ENCODE assay signal across 1 cellular context in the genomic region with DNA sequence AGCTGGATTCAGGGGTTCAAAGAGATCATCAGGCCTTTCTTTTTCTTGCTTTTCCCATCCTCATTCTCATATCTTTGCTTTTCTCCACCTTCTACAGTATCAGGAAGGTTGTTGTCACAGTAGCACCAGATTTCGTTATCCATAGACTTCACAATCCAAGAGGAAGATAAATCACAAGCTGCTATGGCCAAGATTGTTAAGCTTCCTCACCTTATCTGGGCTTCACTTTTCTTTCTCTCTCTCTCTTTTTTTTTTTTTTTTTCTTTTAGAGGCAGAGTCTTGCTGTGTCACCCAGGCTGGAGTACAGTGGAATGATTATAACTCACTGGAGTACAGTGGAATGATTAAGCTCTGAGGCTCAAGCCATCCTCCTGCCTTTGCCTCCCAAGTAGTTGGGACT.
TF ChIP-seq lines count a peak whose summit lies in the region.

No MANE protein-coding gene starts in this region.

TF ChIP-seq in K562, 482 proteins besides CTCF, POLR2A, EP300 and RAD21 (continued from another document and continues in another):
- TF ChIP-seq BCOR (IDR thresholded peaks at IDR 0.05) (peak; percentile 63; the same call in 1 of the 2 replicates), NFE2 (IDR thresholded peaks at IDR 0.05; ENCODE audit: low read depth) (peak; percentile 70), ZNF134 (CRISPR knock-in tag; conservative IDR thresholded peaks at IDR 0.05) (no peak), ELF4 (CRISPR knock-in tag; IDR thresholded peaks at IDR 0.05) (peak; percentile 71; the same call in 1 of the 2 replicates), RBM25 (IDR thresholded peaks at IDR 0.05; ENCODE audit: low read depth, low read length, severe bottlenecking) (no peak), MAFF (IDR thresholded peaks at IDR 0.05; ENCODE audit: low read length) (no peak), MAFK (IDR thresholded peaks at IDR 0.05; ENCODE audit: low read length) (peak; percentile 5; the same call in 1 of the 2 replicates), TOE1 (IDR thresholded peaks at IDR 0.05; ENCODE audit: borderline replicate concordance) (0 out of 2 replicates have a peak, but pooled peaks have one; percentile 54), TOE1 (CRISPR knock-in tag; IDR thresholded peaks at IDR 0.05; ENCODE audit: borderline replicate concordance, low read depth) (no peak), MEF2D (tag; conservative IDR thresholded peaks at IDR 0.05; ENCODE audit: low read depth) (0 out of 2 replicates have a peak, but pooled peaks have one; percentile 41), PYGO2 (tag; IDR thresholded peaks at IDR 0.05) (peak; percentile 76; the same call in 1 of the 2 replicates), KHSRP (IDR thresholded peaks at IDR 0.05) (peak; percentile 64), PHB2 (IDR thresholded peaks at IDR 0.05; ENCODE audit: low read depth) (peak; percentile 92), FOS (IDR thresholded peaks at IDR 0.05; ENCODE audit: extremely low read depth, insufficient read length) (no peak), EHMT2 (IDR thresholded peaks at IDR 0.05) (0 out of 2 replicates have a peak, but pooled peaks have one; percentile 29), RCOR1 (IDR thresholded peaks at IDR 0.05; ENCODE audit: borderline replicate concordance in 1 of 2, low read depth in 2 of 2, low read length in 2 of 2) (peak; percentile 96 to 99), MBD2 (IDR thresholded peaks at IDR 0.05; ENCODE audit: borderline replicate concordance, low read depth) (0 out of 2 replicates have a peak, but pooled peaks have one; percentile 25), NCOR1 (IDR thresholded peaks at IDR 0.05) (peak; percentile 95), ZNF175 (CRISPR knock-in tag; IDR thresholded peaks at IDR 0.05; ENCODE audit: low read depth) (peak; percentile 52; the same call in 1 of the 2 replicates), CXXC5 (CRISPR knock-in tag; IDR thresholded peaks at IDR 0.05) (peak; percentile 45; the same call in 1 of the 2 replicates), CBFA2T2 (conservative IDR thresholded peaks at IDR 0.05) (peak; percentile 97), CREB1 (IDR thresholded peaks at IDR 0.05) (no peak; the same call in 1 of the 2 replicates), CREB1 (CRISPR knock-in tag; IDR thresholded peaks at IDR 0.05) (no peak), FOXA3 (CRISPR knock-in tag; conservative IDR thresholded peaks at IDR 0.05 in 1 of 2, IDR thresholded peaks at IDR 0.05 in 1 of 2) (peak in 1 of 2 experiments; percentile 84; a peak in 2 of 4 replicates), SMARCA4 (IDR thresholded peaks at IDR 0.05) (peak; percentile 97), ZNF316 (IDR thresholded peaks at IDR 0.05) (peak; percentile 41; the same call in 1 of the 2 replicates), PHB (CRISPR knock-in tag; IDR thresholded peaks at IDR 0.05) (no peak), FOXA1 (IDR thresholded peaks at IDR 0.05; ENCODE audit: borderline replicate concordance) (peak; percentile 65), HDAC1 (IDR thresholded peaks at IDR 0.05) (peak; percentile 96 to 99)
- TF ChIP-seq, protein P1, sequence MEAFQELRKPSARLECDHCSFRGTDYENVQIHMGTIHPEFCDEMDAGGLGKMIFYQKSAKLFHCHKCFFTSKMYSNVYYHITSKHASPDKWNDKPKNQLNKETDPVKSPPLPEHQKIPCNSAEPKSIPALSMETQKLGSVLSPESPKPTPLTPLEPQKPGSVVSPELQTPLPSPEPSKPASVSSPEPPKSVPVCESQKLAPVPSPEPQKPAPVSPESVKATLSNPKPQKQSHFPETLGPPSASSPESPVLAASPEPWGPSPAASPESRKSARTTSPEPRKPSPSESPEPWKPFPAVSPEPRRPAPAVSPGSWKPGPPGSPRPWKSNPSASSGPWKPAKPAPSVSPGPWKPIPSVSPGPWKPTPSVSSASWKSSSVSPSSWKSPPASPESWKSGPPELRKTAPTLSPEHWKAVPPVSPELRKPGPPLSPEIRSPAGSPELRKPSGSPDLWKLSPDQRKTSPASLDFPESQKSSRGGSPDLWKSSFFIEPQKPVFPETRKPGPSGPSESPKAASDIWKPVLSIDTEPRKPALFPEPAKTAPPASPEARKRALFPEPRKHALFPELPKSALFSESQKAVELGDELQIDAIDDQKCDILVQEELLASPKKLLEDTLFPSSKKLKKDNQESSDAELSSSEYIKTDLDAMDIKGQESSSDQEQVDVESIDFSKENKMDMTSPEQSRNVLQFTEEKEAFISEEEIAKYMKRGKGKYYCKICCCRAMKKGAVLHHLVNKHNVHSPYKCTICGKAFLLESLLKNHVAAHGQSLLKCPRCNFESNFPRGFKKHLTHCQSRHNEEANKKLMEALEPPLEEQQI (IDR thresholded peaks at IDR 0.05), result 0 out of 2 replicates have a peak, but pooled peaks have one; percentile 45
- TF ChIP-seq, protein P2, sequence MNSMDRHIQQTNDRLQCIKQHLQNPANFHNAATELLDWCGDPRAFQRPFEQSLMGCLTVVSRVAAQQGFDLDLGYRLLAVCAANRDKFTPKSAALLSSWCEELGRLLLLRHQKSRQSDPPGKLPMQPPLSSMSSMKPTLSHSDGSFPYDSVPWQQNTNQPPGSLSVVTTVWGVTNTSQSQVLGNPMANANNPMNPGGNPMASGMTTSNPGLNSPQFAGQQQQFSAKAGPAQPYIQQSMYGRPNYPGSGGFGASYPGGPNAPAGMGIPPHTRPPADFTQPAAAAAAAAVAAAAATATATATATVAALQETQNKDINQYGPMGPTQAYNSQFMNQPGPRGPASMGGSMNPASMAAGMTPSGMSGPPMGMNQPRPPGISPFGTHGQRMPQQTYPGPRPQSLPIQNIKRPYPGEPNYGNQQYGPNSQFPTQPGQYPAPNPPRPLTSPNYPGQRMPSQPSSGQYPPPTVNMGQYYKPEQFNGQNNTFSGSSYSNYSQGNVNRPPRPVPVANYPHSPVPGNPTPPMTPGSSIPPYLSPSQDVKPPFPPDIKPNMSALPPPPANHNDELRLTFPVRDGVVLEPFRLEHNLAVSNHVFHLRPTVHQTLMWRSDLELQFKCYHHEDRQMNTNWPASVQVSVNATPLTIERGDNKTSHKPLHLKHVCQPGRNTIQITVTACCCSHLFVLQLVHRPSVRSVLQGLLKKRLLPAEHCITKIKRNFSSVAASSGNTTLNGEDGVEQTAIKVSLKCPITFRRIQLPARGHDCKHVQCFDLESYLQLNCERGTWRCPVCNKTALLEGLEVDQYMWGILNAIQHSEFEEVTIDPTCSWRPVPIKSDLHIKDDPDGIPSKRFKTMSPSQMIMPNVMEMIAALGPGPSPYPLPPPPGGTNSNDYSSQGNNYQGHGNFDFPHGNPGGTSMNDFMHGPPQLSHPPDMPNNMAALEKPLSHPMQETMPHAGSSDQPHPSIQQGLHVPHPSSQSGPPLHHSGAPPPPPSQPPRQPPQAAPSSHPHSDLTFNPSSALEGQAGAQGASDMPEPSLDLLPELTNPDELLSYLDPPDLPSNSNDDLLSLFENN (IDR thresholded peaks at IDR 0.05; ENCODE audit: low read depth in 2 of 2, low read length in 2 of 2), result peak in 1 of 2 experiments; percentile 76; a peak in 1 of 4 replicates
- TF ChIP-seq, protein P3, sequence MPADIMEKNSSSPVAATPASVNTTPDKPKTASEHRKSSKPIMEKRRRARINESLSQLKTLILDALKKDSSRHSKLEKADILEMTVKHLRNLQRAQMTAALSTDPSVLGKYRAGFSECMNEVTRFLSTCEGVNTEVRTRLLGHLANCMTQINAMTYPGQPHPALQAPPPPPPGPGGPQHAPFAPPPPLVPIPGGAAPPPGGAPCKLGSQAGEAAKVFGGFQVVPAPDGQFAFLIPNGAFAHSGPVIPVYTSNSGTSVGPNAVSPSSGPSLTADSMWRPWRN (IDR thresholded peaks at IDR 0.05; ENCODE audit: low read depth), result 0 out of 2 replicates have a peak, but pooled peaks have one; percentile 45
- TF ChIP-seq, protein P4, sequence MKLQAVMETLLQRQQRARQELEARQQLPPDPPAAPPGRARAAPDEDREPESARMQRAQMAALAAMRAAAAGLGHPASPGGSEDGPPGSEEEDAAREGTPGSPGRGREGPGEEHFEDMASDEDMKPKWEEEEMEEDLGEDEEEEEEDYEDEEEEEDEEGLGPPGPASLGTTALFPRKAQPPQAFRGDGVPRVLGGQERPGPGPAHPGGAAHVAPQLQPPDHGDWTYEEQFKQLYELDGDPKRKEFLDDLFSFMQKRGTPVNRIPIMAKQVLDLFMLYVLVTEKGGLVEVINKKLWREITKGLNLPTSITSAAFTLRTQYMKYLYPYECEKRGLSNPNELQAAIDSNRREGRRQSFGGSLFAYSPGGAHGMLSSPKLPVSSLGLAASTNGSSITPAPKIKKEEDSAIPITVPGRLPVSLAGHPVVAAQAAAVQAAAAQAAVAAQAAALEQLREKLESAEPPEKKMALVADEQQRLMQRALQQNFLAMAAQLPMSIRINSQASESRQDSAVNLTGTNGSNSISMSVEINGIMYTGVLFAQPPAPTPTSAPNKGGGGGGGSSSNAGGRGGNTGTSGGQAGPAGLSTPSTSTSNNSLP (IDR thresholded peaks at IDR 0.05; ENCODE audit: borderline replicate concordance, low read depth, low read length), result peak; percentile 69; the same call in 1 of the 2 replicates
- TF ChIP-seq, protein P5, sequence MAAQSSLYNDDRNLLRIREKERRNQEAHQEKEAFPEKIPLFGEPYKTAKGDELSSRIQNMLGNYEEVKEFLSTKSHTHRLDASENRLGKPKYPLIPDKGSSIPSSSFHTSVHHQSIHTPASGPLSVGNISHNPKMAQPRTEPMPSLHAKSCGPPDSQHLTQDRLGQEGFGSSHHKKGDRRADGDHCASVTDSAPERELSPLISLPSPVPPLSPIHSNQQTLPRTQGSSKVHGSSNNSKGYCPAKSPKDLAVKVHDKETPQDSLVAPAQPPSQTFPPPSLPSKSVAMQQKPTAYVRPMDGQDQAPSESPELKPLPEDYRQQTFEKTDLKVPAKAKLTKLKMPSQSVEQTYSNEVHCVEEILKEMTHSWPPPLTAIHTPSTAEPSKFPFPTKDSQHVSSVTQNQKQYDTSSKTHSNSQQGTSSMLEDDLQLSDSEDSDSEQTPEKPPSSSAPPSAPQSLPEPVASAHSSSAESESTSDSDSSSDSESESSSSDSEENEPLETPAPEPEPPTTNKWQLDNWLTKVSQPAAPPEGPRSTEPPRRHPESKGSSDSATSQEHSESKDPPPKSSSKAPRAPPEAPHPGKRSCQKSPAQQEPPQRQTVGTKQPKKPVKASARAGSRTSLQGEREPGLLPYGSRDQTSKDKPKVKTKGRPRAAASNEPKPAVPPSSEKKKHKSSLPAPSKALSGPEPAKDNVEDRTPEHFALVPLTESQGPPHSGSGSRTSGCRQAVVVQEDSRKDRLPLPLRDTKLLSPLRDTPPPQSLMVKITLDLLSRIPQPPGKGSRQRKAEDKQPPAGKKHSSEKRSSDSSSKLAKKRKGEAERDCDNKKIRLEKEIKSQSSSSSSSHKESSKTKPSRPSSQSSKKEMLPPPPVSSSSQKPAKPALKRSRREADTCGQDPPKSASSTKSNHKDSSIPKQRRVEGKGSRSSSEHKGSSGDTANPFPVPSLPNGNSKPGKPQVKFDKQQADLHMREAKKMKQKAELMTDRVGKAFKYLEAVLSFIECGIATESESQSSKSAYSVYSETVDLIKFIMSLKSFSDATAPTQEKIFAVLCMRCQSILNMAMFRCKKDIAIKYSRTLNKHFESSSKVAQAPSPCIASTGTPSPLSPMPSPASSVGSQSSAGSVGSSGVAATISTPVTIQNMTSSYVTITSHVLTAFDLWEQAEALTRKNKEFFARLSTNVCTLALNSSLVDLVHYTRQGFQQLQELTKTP (IDR thresholded peaks at IDR 0.05; ENCODE audit: low read depth in 1 of 2, partially characterized antibody in 2 of 2), result peak in 1 of 2 experiments; percentile 44
- TF ChIP-seq, protein P6, sequence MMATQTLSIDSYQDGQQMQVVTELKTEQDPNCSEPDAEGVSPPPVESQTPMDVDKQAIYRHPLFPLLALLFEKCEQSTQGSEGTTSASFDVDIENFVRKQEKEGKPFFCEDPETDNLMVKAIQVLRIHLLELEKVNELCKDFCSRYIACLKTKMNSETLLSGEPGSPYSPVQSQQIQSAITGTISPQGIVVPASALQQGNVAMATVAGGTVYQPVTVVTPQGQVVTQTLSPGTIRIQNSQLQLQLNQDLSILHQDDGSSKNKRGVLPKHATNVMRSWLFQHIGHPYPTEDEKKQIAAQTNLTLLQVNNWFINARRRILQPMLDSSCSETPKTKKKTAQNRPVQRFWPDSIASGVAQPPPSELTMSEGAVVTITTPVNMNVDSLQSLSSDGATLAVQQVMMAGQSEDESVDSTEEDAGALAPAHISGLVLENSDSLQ (IDR thresholded peaks at IDR 0.05), result peak; percentile 68
- TF ChIP-seq, protein P7, sequence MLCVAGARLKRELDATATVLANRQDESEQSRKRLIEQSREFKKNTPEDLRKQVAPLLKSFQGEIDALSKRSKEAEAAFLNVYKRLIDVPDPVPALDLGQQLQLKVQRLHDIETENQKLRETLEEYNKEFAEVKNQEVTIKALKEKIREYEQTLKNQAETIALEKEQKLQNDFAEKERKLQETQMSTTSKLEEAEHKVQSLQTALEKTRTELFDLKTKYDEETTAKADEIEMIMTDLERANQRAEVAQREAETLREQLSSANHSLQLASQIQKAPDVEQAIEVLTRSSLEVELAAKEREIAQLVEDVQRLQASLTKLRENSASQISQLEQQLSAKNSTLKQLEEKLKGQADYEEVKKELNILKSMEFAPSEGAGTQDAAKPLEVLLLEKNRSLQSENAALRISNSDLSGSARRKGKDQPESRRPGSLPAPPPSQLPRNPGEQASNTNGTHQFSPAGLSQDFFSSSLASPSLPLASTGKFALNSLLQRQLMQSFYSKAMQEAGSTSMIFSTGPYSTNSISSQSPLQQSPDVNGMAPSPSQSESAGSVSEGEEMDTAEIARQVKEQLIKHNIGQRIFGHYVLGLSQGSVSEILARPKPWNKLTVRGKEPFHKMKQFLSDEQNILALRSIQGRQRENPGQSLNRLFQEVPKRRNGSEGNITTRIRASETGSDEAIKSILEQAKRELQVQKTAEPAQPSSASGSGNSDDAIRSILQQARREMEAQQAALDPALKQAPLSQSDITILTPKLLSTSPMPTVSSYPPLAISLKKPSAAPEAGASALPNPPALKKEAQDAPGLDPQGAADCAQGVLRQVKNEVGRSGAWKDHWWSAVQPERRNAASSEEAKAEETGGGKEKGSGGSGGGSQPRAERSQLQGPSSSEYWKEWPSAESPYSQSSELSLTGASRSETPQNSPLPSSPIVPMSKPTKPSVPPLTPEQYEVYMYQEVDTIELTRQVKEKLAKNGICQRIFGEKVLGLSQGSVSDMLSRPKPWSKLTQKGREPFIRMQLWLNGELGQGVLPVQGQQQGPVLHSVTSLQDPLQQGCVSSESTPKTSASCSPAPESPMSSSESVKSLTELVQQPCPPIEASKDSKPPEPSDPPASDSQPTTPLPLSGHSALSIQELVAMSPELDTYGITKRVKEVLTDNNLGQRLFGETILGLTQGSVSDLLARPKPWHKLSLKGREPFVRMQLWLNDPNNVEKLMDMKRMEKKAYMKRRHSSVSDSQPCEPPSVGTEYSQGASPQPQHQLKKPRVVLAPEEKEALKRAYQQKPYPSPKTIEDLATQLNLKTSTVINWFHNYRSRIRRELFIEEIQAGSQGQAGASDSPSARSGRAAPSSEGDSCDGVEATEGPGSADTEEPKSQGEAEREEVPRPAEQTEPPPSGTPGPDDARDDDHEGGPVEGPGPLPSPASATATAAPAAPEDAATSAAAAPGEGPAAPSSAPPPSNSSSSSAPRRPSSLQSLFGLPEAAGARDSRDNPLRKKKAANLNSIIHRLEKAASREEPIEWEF (CRISPR knock-in tag; IDR thresholded peaks at IDR 0.05), result no peak
- TF ChIP-seq, protein P8, sequence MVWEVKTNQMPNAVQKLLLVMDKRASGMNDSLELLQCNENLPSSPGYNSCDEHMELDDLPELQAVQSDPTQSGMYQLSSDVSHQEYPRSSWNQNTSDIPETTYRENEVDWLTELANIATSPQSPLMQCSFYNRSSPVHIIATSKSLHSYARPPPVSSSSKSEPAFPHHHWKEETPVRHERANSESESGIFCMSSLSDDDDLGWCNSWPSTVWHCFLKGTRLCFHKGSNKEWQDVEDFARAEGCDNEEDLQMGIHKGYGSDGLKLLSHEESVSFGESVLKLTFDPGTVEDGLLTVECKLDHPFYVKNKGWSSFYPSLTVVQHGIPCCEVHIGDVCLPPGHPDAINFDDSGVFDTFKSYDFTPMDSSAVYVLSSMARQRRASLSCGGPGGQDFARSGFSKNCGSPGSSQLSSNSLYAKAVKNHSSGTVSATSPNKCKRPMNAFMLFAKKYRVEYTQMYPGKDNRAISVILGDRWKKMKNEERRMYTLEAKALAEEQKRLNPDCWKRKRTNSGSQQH (CRISPR knock-in tag; IDR thresholded peaks at IDR 0.05), result 0 out of 2 replicates have a peak, but pooled peaks have one; percentile 48
